Comparison of ENCODE assay signal across 8 cellular contexts in genomic region chr5:56588636-56589485, GRCh38.
DNase-seq lines count a peak whose midpoint lies in the region; ATAC-seq and TF ChIP-seq lines count a peak whose summit lies in the region.

No MANE protein-coding gene starts in this region.

- H3K27ac ChIP-seq in coronary artery: peak overlapping the region in 1 of 2 donors; percentile 66

- no peak overlapping the region for H3K4me3 ChIP-seq in coronary artery

- TF ChIP-seq CTCF in nephron (IDR thresholded peaks at IDR 0.05; ENCODE audit: unreplicated experiment in 3 of 3): no peak
- no peak for TF ChIP-seq CTCF in coronary artery (IDR thresholded peaks at IDR 0.05)

- no peaks in the 10 kb centered on the region for H3K27me3 Mint-ChIP-seq in activated naive CD4-positive, alpha-beta T cell treated with anti-CD3 and anti-CD28 coated beads, Interleukin-2, amount 10 ng/mL, durations not matched to agents 7 days and 5 days
- peaks cover 4% of the 10 kb centered on the region for H3K27me3 Mint-ChIP-seq in nephron (ENCODE audit: low read depth)

- H3K9me3 Mint-ChIP-seq in activated naive CD4-positive, alpha-beta T cell treated with anti-CD3 and anti-CD28 coated beads, Interleukin-2, amount 10 ng/mL, durations not matched to agents 7 days and 5 days: peaks cover 7% of the 10 kb centered on the region
- peaks cover 2% of the 10 kb centered on the region for H3K9me3 Mint-ChIP-seq in nephron

- H3K27ac Mint-ChIP-seq in activated naive CD4-positive, alpha-beta T cell treated with anti-CD3 and anti-CD28 coated beads, Interleukin-2, amount 10 ng/mL, durations not matched to agents 7 days and 5 days: peak overlapping the region; percentile 88
- peak overlapping the region in 2 of 3 experiments; percentile 28 to 41 for H3K27ac Mint-ChIP-seq in nephron

- peak; percentile 76 for DNase-seq in NCI-H146 (lab: John Stamatoyannopoulos, UW)
- peak; percentile 86 for DNase-seq in activated naive CD4-positive, alpha-beta T cell treated with anti-CD3 and anti-CD28 coated beads, Interleukin-2, amount 10 ng/mL, durations not matched to agents 7 days and 5 days
- DNase-seq in HCEC 1CT: no peak
- DNase-seq in coronary artery (ENCODE audit: low spot score): no peak

- no peak overlapping the region for H3K4me3 Mint-ChIP-seq in activated naive CD4-positive, alpha-beta T cell treated with anti-CD3 and anti-CD28 coated beads, Interleukin-2, amount 10 ng/mL, durations not matched to agents 7 days and 5 days
- H3K4me3 Mint-ChIP-seq in nephron: no peak overlapping the region

- H3K4me1 Mint-ChIP-seq in activated naive CD4-positive, alpha-beta T cell treated with anti-CD3 and anti-CD28 coated beads, Interleukin-2, amount 10 ng/mL, durations not matched to agents 7 days and 5 days: peaks cover 63% of the 10 kb centered on the region
- peaks cover 24% of the 10 kb centered on the region for H3K4me1 Mint-ChIP-seq in nephron

- CTCF ChIA-PET in activated naive CD4-positive, alpha-beta T cell treated with anti-CD3 and anti-CD28 coated beads, Interleukin-2, amount 10 ng/mL, durations not matched to agents 7 days and 5 days (lab: Charles Lee): interaction anchor here (0.8 to 1.3 kb wide), 4 partner anchors 13 to 318 kb away, joined by 3 to 4 read pairs (median 3); no protein-coding TSS in a partner anchor

- ATAC-seq in GM18517 (IDR thresholded peaks at IDR 0.05; ENCODE audit: unreplicated experiment) (peak; percentile 99), GM21825 (IDR thresholded peaks at IDR 0.05; ENCODE audit: unreplicated experiment) (peak; percentile 99), SK-N-SH treated with all-trans-retinoic acid at 6 μM for 48 hours (no peak)

- peaks cover 9% of the 10 kb centered on the region for H3K36me3 Mint-ChIP-seq in activated naive CD4-positive, alpha-beta T cell treated with anti-CD3 and anti-CD28 coated beads, Interleukin-2, amount 10 ng/mL, durations not matched to agents 7 days and 5 days
- no peaks in the 10 kb centered on the region for H3K36me3 Mint-ChIP-seq in nephron (ENCODE audit: low read depth)

TF ChIP-seq in SK-N-SH treated with all-trans-retinoic acid at 6 μM for 48 hours, 23 proteins besides CTCF, POLR2A, EP300 and RAD21:
- TF ChIP-seq ZC3H10 (CRISPR knock-in tag; IDR thresholded peaks at IDR 0.05) (no peak), GLIS3 (CRISPR knock-in tag; IDR thresholded peaks at IDR 0.05) (no peak), ZNF8 (CRISPR knock-in tag; IDR thresholded peaks at IDR 0.05) (no peak), ZNF565 (CRISPR knock-in tag; conservative IDR thresholded peaks at IDR 0.05; ENCODE audit: low read depth) (no peak), BACH2 (CRISPR knock-in tag; IDR thresholded peaks at IDR 0.05; ENCODE audit: borderline replicate concordance) (no peak), ISL1 (CRISPR knock-in tag; IDR thresholded peaks at IDR 0.05) (no peak), OSR1 (CRISPR knock-in tag; IDR thresholded peaks at IDR 0.05) (no peak), ZNF70 (CRISPR knock-in tag; IDR thresholded peaks at IDR 0.05) (no peak), CREB5 (CRISPR knock-in tag; IDR thresholded peaks at IDR 0.05; ENCODE audit: low read depth) (no peak), TCF4 (CRISPR knock-in tag; IDR thresholded peaks at IDR 0.05; ENCODE audit: borderline replicate concordance) (no peak), ZFP3 (CRISPR knock-in tag; IDR thresholded peaks at IDR 0.05) (no peak)

Comparison
In these comparisons a context has a peak if more than half of its experiments do, and no peak if none do; other contexts are left out.
1. DNase-seq: peak in NCI-H146 (single experiment) and activated naive CD4-positive, alpha-beta T cell treated with anti-CD3 and anti-CD28 coated beads, Interleukin-2, amount 10 ng/mL, durations not matched to agents 7 days and 5 days (single experiment); none in HCEC 1CT (single experiment) and coronary artery (single experiment).